ENCODE assay signal across 1 cellular context in the genomic region with DNA sequence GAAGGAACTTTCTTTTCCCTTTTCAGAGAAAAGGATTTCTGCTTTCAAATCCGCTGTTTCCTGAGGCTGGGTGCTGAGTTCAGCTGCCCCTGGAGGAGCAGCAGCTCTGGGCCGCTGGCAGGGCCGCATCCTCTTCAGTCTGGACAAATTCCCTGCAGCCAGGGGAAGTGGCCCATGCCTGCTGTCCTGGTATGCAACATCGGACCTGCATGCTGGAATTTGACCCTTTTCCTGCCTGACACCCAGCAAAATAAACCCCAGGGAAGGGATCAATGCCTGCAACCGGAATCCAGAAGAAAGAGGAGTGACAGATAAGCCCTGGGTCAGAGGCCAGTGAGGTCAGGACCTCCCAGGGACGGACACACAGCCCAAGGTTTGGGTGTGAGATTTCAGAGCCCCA.
TF ChIP-seq lines count a peak whose summit lies in the region.

No MANE protein-coding gene starts in this region.

TF ChIP-seq in liver, 16 proteins besides CTCF, POLR2A, EP300 and RAD21 (continued from another document):
- TF ChIP-seq HNF4G (IDR thresholded peaks at IDR 0.05) (peak; percentile 96), YY1 (IDR thresholded peaks at IDR 0.05) (peak; percentile 87), FOXA2 (IDR thresholded peaks at IDR 0.05) (peak; percentile 65), EGR1 (IDR thresholded peaks at IDR 0.05; ENCODE audit: low read depth in 2 of 2) (peak; percentile 96), TAF1 (conservative IDR thresholded peaks at IDR 0.05) (no peak), NR2F2 (IDR thresholded peaks at IDR 0.05) (peak; percentile 100), RXRA (IDR thresholded peaks at IDR 0.05) (peak; percentile 99 to 100), HNF4A (conservative IDR thresholded peaks at IDR 0.05) (peak; percentile 98 to 99), FOXA1 (IDR thresholded peaks at IDR 0.05) (peak; percentile 91), JUND (IDR thresholded peaks at IDR 0.05) (peak; percentile 84 to 95)
- TF ChIP-seq, protein P1, sequence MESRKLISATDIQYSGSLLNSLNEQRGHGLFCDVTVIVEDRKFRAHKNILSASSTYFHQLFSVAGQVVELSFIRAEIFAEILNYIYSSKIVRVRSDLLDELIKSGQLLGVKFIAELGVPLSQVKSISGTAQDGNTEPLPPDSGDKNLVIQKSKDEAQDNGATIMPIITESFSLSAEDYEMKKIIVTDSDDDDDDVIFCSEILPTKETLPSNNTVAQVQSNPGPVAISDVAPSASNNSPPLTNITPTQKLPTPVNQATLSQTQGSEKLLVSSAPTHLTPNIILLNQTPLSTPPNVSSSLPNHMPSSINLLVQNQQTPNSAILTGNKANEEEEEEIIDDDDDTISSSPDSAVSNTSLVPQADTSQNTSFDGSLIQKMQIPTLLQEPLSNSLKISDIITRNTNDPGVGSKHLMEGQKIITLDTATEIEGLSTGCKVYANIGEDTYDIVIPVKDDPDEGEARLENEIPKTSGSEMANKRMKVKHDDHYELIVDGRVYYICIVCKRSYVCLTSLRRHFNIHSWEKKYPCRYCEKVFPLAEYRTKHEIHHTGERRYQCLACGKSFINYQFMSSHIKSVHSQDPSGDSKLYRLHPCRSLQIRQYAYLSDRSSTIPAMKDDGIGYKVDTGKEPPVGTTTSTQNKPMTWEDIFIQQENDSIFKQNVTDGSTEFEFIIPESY (IDR thresholded peaks at IDR 0.05) = peak; percentile 97
